ENCODE assay signal across 8 cellular contexts in the genomic region with DNA sequence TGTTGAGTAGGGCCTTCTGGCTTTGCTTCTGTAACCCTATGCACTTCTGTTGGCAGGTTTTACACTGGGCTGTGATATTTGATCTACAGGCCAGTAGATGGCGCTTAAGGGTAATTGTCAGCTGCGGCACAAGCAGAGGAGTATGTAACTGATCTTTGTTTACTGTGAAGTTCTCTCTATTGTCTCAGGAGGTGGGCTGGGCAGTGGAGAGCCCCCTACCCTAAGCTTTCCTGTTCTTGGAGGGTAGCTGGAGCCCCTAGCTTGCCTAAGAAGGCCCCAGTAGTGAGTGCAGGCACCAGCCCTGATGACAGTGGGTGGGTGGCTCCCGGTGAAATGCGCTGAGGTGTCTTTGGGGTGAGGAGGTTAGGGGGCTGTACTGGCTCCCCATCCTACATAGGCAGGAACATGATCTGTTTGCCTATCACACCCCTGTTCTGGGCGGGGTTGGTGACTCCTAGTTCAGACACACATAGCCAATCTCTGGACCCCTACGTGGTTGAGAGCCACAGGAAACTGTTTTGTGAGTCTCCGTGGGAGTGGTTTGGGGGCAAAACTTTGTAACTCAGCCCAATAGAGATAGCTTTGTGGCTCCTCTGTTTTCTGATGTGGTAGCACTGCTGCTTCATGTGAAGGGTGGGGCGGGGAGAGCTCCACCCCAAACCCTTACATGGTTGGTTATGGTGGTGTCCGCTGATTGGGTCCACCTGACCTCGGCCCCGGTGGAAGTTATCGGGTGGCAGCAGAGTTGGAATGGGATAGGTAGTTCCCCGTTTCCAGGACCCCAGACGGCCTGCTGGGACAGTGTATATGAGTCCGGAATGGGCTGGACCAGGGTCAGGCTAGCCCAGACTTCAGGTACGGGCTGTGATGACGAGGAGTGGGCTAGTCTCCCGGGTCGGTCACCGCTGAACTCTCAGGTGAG.
DNase-seq lines count a peak whose midpoint lies in the region; ATAC-seq and TF ChIP-seq lines count a peak whose summit lies in the region.

No MANE protein-coding gene starts in this region.

- no peaks in the 10 kb centered on the region for H3F3A ChIP-seq in SK-N-SH (replicated peaks; ENCODE audit: insufficient read depth)

- H3K9me2 ChIP-seq in Karpas-422 (replicated peaks; ENCODE audit: insufficient read depth, low read length) (no peaks in the 10 kb centered on the region), SK-N-SH (no peaks in the 10 kb centered on the region)

- H4K20me1 ChIP-seq in Karpas-422 (ENCODE audit: insufficient read depth, low read depth, low read length) (no peaks in the 10 kb centered on the region), SK-N-SH (ENCODE audit: insufficient read depth) (no peaks in the 10 kb centered on the region)

- ATAC-seq in GM19452 (IDR thresholded peaks at IDR 0.05; ENCODE audit: unreplicated experiment) (peak; percentile 69), heart left ventricle (peak; percentile 80 to 90 (median 87))

- peak overlapping the region; percentile 85 for H3K27ac Mint-ChIP-seq in activated naive CD4-positive, alpha-beta T cell treated with anti-CD3 and anti-CD28 coated beads, Interleukin-2, amount 50 U/mL, for 24 hours

- no peaks in the 10 kb centered on the region for H3K79me2 ChIP-seq in Karpas-422 (ENCODE audit: low read length)
- no peaks in the 10 kb centered on the region for H3K79me2 ChIP-seq in SK-N-SH (ENCODE audit: insufficient read depth)

- H3K4me1 Mint-ChIP-seq in activated naive CD4-positive, alpha-beta T cell treated with anti-CD3 and anti-CD28 coated beads, Interleukin-2, amount 50 U/mL, for 24 hours, result peaks cover 63% of the 10 kb centered on the region

- H3K27ac ChIP-seq in Karpas-422 (ENCODE audit: low read length), result no peak overlapping the region
- no peak overlapping the region for H3K27ac ChIP-seq in SK-N-SH (ENCODE audit: low read depth in 2 of 2, low read length in 1 of 2)
- H3K27ac ChIP-seq in heart left ventricle, result peak overlapping the region; percentile 49 to 87 (median 78)
- peak overlapping the region in 3 of 4 donors; percentile 30 to 73 (median 61) for H3K27ac ChIP-seq in tibial nerve

- H3K9me3 Mint-ChIP-seq in activated naive CD4-positive, alpha-beta T cell treated with anti-CD3 and anti-CD28 coated beads, Interleukin-2, amount 50 U/mL, for 24 hours, result no peaks in the 10 kb centered on the region

- 16% methylated on average over 14 of the region's 20 CpGs for WGBS in SK-N-SH (ENCODE audit: low lambda C conversion rate)
- WGBS in heart left ventricle, 4 donors, result 8 to 17% (median 11%) methylated on average over 13 to 20 of the region's 20 CpGs
- 18 to 19% methylated on average over 19 of the region's 20 CpGs for WGBS in tibial nerve, 2 donors

- CTCF ChIA-PET in SK-N-SH (lab: Yijun Ruan, JAX), result interaction anchor here (0.5 to 7.2 kb wide), 38 partner anchors 9 to 861 kb away, joined by 3 to 118 read pairs (median 4); partner anchors contain the start of gene SLFN12L

- peak; percentile 82 for TF ChIP-seq CTCF in SK-N-SH (IDR thresholded peaks at IDR 0.05)
- TF ChIP-seq CTCF in heart left ventricle (IDR thresholded peaks at IDR 0.05), result peak; percentile 66 to 87 (median 82)
- TF ChIP-seq CTCF in tibial nerve (IDR thresholded peaks at IDR 0.05), result peak; percentile 67 to 88 (median 75)

- POLR2A ChIA-PET in SK-N-SH (lab: Yijun Ruan, JAX), result no interaction called here

- H3K4me3 ChIP-seq in Karpas-422 (ENCODE audit: low read length), result no peak overlapping the region
- no peak overlapping the region; a peak in 1 of 4 replicates for H3K4me3 ChIP-seq in SK-N-SH (ENCODE audit: low read depth in 2 of 2, low read length in 1 of 2)
- peak overlapping the region in 11 of 12 donors; percentile 19 to 63 (median 49) for H3K4me3 ChIP-seq in heart left ventricle
- peak overlapping the region; percentile 5 to 41 (median 36) for H3K4me3 ChIP-seq in tibial nerve

- peak overlapping the region; percentile 88 for H3K4me3 Mint-ChIP-seq in activated naive CD4-positive, alpha-beta T cell treated with anti-CD3 and anti-CD28 coated beads, Interleukin-2, amount 50 U/mL, for 24 hours

- H3K36me3 ChIP-seq in Karpas-422 (ENCODE audit: insufficient read depth, low read length), result no peaks in the 10 kb centered on the region
- H3K36me3 ChIP-seq in SK-N-SH (replicated peaks in 1 of 2; ENCODE audit: control insufficient read depth in 1 of 2, insufficient read depth in 2 of 2, low read length in 1 of 2), result no peaks in the 10 kb centered on the region
- no peaks in the 10 kb centered on the region for H3K36me3 ChIP-seq in heart left ventricle
- H3K36me3 ChIP-seq in tibial nerve, result no peaks in the 10 kb centered on the region

- peaks cover 2% of the 10 kb centered on the region for H3K36me3 Mint-ChIP-seq in activated naive CD4-positive, alpha-beta T cell treated with anti-CD3 and anti-CD28 coated beads, Interleukin-2, amount 50 U/mL, for 24 hours

- no peaks in the 10 kb centered on the region for H3K9me3 ChIP-seq in Karpas-422 (ENCODE audit: low read length)
- H3K9me3 ChIP-seq in SK-N-SH, result no peaks in the 10 kb centered on the region
- peaks cover 0 to 11% (median 0%) of the 10 kb centered on the region in 12 donors for H3K9me3 ChIP-seq in heart left ventricle
- H3K9me3 ChIP-seq in tibial nerve, result no peaks in the 10 kb centered on the region

- no peak overlapping the region for H3K4me2 ChIP-seq in Karpas-422 (ENCODE audit: low read depth, low read length, poor library complexity, severe bottlenecking)
- peak overlapping the region; percentile 55 for H3K4me2 ChIP-seq in SK-N-SH

- peak; percentile 82 for TF ChIP-seq RAD21 in SK-N-SH (IDR thresholded peaks at IDR 0.05; ENCODE audit: low read length)

- intact Hi-C loops in heart left ventricle (cut with DNase I), result loop anchor here (1.0 to 10.0 kb wide), 17 partner anchors 34 to 434 kb away; partner anchors contain the start of genes SLFN11 (in 6 of the 10), SLFN12 (in 3 of the 10), SLFN13 (in 1 of the 10) and SLFN5 (in 1 of the 10)

- DNase-seq in CD1c-positive myeloid dendritic cell (ENCODE audit: extremely low spot score), result peak; percentile 75
- peak; percentile 79 for DNase-seq in Karpas-422
- peak; percentile 52 for DNase-seq in SK-N-SH
- DNase-seq in heart left ventricle, result peak; percentile 44 to 68 (median 49)
- DNase-seq in pons (ENCODE audit: low spot score), result peak; percentile 70
- peak in 1 of 2 donors; percentile 31 for DNase-seq in tibial nerve (ENCODE audit: low spot score in 2 of 2)

- H3K27me3 Mint-ChIP-seq in activated naive CD4-positive, alpha-beta T cell treated with anti-CD3 and anti-CD28 coated beads, Interleukin-2, amount 50 U/mL, for 24 hours, result no peaks in the 10 kb centered on the region

- H3K27me3 ChIP-seq in Karpas-422 (ENCODE audit: low read length), result no peaks in the 10 kb centered on the region
- 0 out of 2 replicates have a peak, but pooled peaks cover 12% of the 10 kb centered on the region for H3K27me3 ChIP-seq in SK-N-SH (ENCODE audit: insufficient read depth)
- H3K27me3 ChIP-seq in heart left ventricle, result no peaks in the 10 kb centered on the region
- H3K27me3 ChIP-seq in tibial nerve, result no peaks in the 10 kb centered on the region

- peak in 1 of 2 donors; percentile 12 for TF ChIP-seq POLR2A in heart left ventricle (IDR thresholded peaks at IDR 0.05)
- no peak for TF ChIP-seq POLR2A in tibial nerve (IDR thresholded peaks at IDR 0.05)

- H2AFZ ChIP-seq in Karpas-422 (ENCODE audit: low read length), result no peak overlapping the region
- no peak overlapping the region; the same call in 1 of the 2 replicates for H2AFZ ChIP-seq in SK-N-SH (ENCODE audit: low read depth)

- H3K9ac ChIP-seq in Karpas-422 (ENCODE audit: low read length) (no peak overlapping the region), SK-N-SH (no peak overlapping the region)

- no peak for TF ChIP-seq EP300 in SK-N-SH (IDR thresholded peaks at IDR 0.05; ENCODE audit: borderline replicate concordance in 1 of 2, low read depth in 1 of 2, low read length in 1 of 2)
- TF ChIP-seq EP300 in tibial nerve (IDR thresholded peaks at IDR 0.05), result no peak

- no peaks in the 10 kb centered on the region for H3K4me1 ChIP-seq in Karpas-422 (ENCODE audit: low read length)
- H3K4me1 ChIP-seq in SK-N-SH (ENCODE audit: control insufficient read depth in 1 of 2, insufficient read depth in 2 of 2, low read depth in 1 of 2, low read length in 1 of 2), result peaks cover 0 to 3% of the 10 kb centered on the region in 2 experiments; a peak in 1 of 4 replicates
- H3K4me1 ChIP-seq in heart left ventricle, result peaks cover 0 to 36% (median 31%) of the 10 kb centered on the region in 12 donors
- H3K4me1 ChIP-seq in tibial nerve, result peaks cover 0 to 31% (median 9%) of the 10 kb centered on the region in 4 donors

TF ChIP-seq in SK-N-SH, 30 proteins besides CTCF, POLR2A, EP300 and RAD21:
- TF ChIP-seq POLR2AphosphoS5 (IDR thresholded peaks at IDR 0.05; ENCODE audit: low read depth, low read length) (no peak), SMC3 (IDR thresholded peaks at IDR 0.05; ENCODE audit: low read depth, low read length) (peak; percentile 80)
TF ChIP-seq in SK-N-SH: peak in this region for 1.

Comparison
In these comparisons a context has a peak if more than half of its experiments do, and no peak if none do; other contexts are left out.
1. H3K27ac ChIP-seq: peak in heart left ventricle (12 of 12) and tibial nerve (3 of 4); none in Karpas-422 (single experiment) and SK-N-SH (0 of 2).
2. H3K4me3 ChIP-seq: peak in heart left ventricle (11 of 12) and tibial nerve (4 of 4); none in Karpas-422 (single experiment) and SK-N-SH (0 of 2).
3. Peak in every context shown above with its lines, with median percentiles within 50 percentile points of each other: CTCF ChIP-seq.